Comparison of ENCODE assay signal across 1 cellular context in the genomic region with DNA sequence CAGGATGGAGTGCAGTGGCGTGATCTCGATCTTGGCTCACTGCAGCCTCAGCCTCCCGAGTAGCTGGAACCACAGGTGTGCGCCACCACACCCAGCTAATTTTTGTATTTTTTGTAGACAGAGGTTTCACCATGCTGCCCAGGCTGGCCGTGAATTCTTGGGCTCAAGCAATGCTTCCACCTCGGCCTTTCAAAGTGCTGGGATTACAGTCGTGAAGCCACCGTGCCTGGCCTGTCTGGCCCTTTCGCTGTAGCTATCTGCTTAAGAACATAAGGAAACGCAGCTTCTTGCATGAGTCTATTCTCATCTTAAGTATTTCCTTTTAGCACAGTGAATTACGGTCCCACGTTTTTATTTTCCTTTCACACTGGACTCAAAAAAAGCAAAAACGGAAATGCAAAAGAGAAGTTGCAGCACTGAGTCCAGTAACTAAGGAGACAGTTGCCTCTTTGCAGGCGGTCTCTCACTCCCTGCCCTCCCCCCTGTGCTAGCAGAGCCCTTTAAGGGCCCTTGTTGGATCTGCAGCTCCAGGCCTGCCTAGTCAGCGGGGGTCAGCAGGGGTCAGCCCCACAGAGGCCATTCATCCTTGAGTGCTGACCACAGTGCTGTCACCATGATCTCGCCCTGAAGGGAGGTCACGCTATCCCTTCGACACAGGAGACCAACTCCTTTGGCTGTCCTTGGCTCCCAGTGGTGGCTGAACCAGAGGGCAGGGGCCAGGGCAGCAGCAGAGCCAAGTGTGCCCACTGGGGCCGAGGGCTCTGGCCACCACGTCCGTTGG.
TF ChIP-seq lines count a peak whose summit lies in the region.

No MANE protein-coding gene starts in this region.

TF ChIP-seq in GM23338, 12 proteins besides CTCF, POLR2A, EP300 and RAD21 (continued from another document):
- TF ChIP-seq, protein P1, sequence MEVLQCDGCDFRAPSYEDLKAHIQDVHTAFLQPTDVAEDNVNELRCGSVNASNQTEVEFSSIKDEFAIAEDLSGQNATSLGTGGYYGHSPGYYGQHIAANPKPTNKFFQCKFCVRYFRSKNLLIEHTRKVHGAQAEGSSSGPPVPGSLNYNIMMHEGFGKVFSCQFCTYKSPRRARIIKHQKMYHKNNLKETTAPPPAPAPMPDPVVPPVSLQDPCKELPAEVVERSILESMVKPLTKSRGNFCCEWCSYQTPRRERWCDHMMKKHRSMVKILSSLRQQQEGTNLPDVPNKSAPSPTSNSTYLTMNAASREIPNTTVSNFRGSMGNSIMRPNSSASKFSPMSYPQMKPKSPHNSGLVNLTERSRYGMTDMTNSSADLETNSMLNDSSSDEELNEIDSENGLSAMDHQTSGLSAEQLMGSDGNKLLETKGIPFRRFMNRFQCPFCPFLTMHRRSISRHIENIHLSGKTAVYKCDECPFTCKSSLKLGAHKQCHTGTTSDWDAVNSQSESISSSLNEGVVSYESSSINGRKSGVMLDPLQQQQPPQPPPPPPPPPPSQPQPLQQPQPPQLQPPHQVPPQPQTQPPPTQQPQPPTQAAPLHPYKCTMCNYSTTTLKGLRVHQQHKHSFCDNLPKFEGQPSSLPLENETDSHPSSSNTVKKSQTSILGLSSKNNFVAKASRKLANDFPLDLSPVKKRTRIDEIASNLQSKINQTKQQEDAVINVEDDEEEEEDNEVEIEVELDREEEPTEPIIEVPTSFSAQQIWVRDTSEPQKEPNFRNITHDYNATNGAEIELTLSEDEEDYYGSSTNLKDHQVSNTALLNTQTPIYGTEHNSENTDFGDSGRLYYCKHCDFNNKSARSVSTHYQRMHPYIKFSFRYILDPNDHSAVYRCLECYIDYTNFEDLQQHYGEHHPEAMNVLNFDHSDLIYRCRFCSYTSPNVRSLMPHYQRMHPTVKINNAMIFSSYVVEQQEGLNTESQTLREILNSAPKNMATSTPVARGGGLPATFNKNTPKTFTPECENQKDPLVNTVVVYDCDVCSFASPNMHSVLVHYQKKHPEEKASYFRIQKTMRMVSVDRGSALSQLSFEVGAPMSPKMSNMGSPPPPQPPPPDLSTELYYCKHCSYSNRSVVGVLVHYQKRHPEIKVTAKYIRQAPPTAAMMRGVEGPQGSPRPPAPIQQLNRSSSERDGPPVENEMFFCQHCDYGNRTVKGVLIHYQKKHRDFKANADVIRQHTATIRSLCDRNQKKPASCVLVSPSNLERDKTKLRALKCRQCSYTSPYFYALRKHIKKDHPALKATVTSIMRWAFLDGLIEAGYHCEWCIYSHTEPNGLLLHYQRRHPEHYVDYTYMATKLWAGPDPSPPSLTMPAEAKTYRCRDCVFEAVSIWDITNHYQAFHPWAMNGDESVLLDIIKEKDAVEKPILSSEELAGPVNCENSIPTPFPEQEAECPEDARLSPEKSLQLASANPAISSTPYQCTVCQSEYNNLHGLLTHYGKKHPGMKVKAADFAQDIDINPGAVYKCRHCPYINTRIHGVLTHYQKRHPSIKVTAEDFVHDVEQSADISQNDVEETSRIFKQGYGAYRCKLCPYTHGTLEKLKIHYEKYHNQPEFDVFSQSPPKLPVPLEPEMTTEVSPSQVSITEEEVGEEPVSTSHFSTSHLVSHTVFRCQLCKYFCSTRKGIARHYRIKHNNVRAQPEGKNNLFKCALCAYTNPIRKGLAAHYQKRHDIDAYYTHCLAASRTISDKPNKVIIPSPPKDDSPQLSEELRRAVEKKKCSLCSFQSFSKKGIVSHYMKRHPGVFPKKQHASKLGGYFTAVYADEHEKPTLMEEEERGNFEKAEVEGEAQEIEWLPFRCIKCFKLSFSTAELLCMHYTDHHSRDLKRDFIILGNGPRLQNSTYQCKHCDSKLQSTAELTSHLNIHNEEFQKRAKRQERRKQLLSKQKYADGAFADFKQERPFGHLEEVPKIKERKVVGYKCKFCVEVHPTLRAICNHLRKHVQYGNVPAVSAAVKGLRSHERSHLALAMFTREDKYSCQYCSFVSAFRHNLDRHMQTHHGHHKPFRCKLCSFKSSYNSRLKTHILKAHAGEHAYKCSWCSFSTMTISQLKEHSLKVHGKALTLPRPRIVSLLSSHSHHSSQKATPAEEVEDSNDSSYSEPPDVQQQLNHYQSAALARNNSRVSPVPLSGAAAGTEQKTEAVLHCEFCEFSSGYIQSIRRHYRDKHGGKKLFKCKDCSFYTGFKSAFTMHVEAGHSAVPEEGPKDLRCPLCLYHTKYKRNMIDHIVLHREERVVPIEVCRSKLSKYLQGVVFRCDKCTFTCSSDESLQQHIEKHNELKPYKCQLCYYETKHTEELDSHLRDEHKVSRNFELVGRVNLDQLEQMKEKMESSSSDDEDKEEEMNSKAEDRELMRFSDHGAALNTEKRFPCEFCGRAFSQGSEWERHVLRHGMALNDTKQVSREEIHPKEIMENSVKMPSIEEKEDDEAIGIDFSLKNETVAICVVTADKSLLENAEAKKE (CRISPR knock-in tag; IDR thresholded peaks at IDR 0.05): no peak
- TF ChIP-seq NANOG (IDR thresholded peaks at IDR 0.05; ENCODE audit: borderline replicate concordance) (no peak), EZH2 (IDR thresholded peaks at IDR 0.05; ENCODE audit: low read depth, unreplicated experiment) (no peak), EZH2phosphoT487 (IDR thresholded peaks at IDR 0.05; ENCODE audit: unreplicated experiment) (no peak), ZNF114 (CRISPR knock-in tag; IDR thresholded peaks at IDR 0.05) (no peak), CREB1 (CRISPR knock-in tag; IDR thresholded peaks at IDR 0.05; ENCODE audit: low read depth) (no peak), POLR2AphosphoS5 (IDR thresholded peaks at IDR 0.05; ENCODE audit: low read depth) (no peak), STAT1 (IDR thresholded peaks at IDR 0.05; ENCODE audit: unreplicated experiment) (no peak)
